8 cellular contexts compared by ENCODE assay signal in genomic region chr4:89307185-89307445, GRCh38. TPM values are rescaled to one million over a fixed set of nuclear protein-coding genes. Genes with fewer than 3 reads are reported as not detected.
A peak's percentile ranks its signal among the peaks of the same experiment; 100 is the strongest.
DNase-seq lines count a peak whose midpoint lies in the region; ATAC-seq, FAIRE-seq and TF ChIP-seq lines count a peak whose summit lies in the region.

No MANE protein-coding gene starts in this region.

- H3K4me3 Mint-ChIP-seq in neural progenitor cell, result peak overlapping the region; percentile 87

- dilution Hi-C loops in endothelial cell of umbilical vein (cut with MboI; ENCODE audit: extremely low pct_ligation_motif_present, low sequenced_read_pairs), result no loop called here

- peaks cover 2% of the 10 kb centered on the region for H3K9me3 Mint-ChIP-seq in neural progenitor cell

- H3K27ac ChIP-seq in BLaER1 treated with 17β-estradiol and CSF1 and Interleukin-3, amounts not matched to agents 10 nM and 100 nM, result peak overlapping the region; percentile 54 to 80 (median 74); a peak in 20 of 22 replicates
- peak overlapping the region; percentile 58 for H3K27ac ChIP-seq in OCI-LY1 (ENCODE audit: low read depth, low read length, poor library complexity, severe bottlenecking)
- H3K27ac ChIP-seq in endothelial cell of umbilical vein (ENCODE audit: insufficient read depth, low read depth, low read length), result no peak overlapping the region
- H3K27ac ChIP-seq in neural progenitor cell, result no peak overlapping the region

- ATAC-seq in GM18511 (IDR thresholded peaks at IDR 0.05; ENCODE audit: unreplicated experiment) (no peak), GM21390 (IDR thresholded peaks at IDR 0.05; ENCODE audit: unreplicated experiment) (no peak)

- peaks cover 12% of the 10 kb centered on the region for H3K4me1 Mint-ChIP-seq in neural progenitor cell

- no peaks in the 10 kb centered on the region for H3K9me2 ChIP-seq in OCI-LY1 (ENCODE audit: low read depth, low read length)

- no TSS peak for BruUV-seq in endothelial cell of umbilical vein (replicated peaks; lab: Mats Ljungman, UMichigan)

- no peak for FAIRE-seq in endothelial cell of umbilical vein (lab: Jason Lieb, UNC)

- TF ChIP-seq POLR2A in endothelial cell of umbilical vein (IDR thresholded peaks at IDR 0.05; ENCODE audit: low read depth, low read length), result no peak

- no peak for TF ChIP-seq CTCF in OCI-LY1 (IDR thresholded peaks at IDR 0.05; ENCODE audit: low read length)
- no peak for TF ChIP-seq CTCF in endothelial cell of umbilical vein (IDR thresholded peaks at IDR 0.05; ENCODE audit: extremely low read depth in 1 of 2, insufficient read depth in 1 of 2, low read depth in 1 of 2, low read length in 2 of 2)
- TF ChIP-seq CTCF in neural progenitor cell (IDR thresholded peaks at IDR 0.05), result no peak
- TF ChIP-seq CTCF in GM10266 (IDR thresholded peaks at IDR 0.05; ENCODE audit: control insufficient read depth, insufficient read depth, low read depth, missing control alignments), result no peak

- POLR2A ChIA-PET in endothelial cell of umbilical vein (lab: Charles Lee), result no interaction called here

- peaks cover 13% of the 10 kb centered on the region for H3K27me3 Mint-ChIP-seq in neural progenitor cell (ENCODE audit: insufficient read depth, low read depth)

- H3K4me3 ChIP-seq in BLaER1 treated with 17β-estradiol and CSF1 and Interleukin-3, amounts not matched to agents 10 nM and 100 nM, result peak overlapping the region; percentile 80 to 99 (median 86)
- H3K4me3 ChIP-seq in OCI-LY1 (ENCODE audit: low read depth, low read length, poor library complexity, severe bottlenecking) (peak overlapping the region; percentile 75), endothelial cell of umbilical vein (replicated peaks in 1 of 3; ENCODE audit: insufficient read depth in 1 of 3, low read depth in 1 of 3, low read length in 3 of 3) (peak overlapping the region; percentile 48 to 73 (median 50)), neural progenitor cell (peak overlapping the region; percentile 88)

- peak overlapping the region; percentile 79 to 98 (median 91) for H3K4me2 ChIP-seq in BLaER1 treated with 17β-estradiol and CSF1 and Interleukin-3, amounts not matched to agents 10 nM and 100 nM
- H3K4me2 ChIP-seq in OCI-LY1 (ENCODE audit: low read length), result peak overlapping the region; percentile 74
- peak overlapping the region; percentile 84 for H3K4me2 ChIP-seq in endothelial cell of umbilical vein (ENCODE audit: insufficient read depth, low read length)
- H3K4me2 ChIP-seq in neural progenitor cell, result peak overlapping the region; percentile 79

- CTCF ChIA-PET in endothelial cell of umbilical vein (lab: Charles Lee), result interaction anchor here (1.3 to 2.6 kb wide), 5 partner anchors 10 to 128 kb away, joined by 3 to 8 read pairs (median 4); no protein-coding TSS in a partner anchor

- H4K20me1 ChIP-seq in BLaER1 treated with 17β-estradiol and CSF1 and Interleukin-3, amounts not matched to agents 10 nM and 100 nM, result no peaks in the 10 kb centered on the region
- H4K20me1 ChIP-seq in OCI-LY1 (ENCODE audit: insufficient read depth, low read length) (no peaks in the 10 kb centered on the region), endothelial cell of umbilical vein (replicated peaks; ENCODE audit: control insufficient read depth, extremely low read depth, insufficient read depth, low read length) (no peaks in the 10 kb centered on the region), neural progenitor cell (ENCODE audit: low read depth) (no peaks in the 10 kb centered on the region)

- peaks cover 33 to 59% (median 53%) of the 10 kb centered on the region in 10 experiments for H3K4me1 ChIP-seq in BLaER1 treated with 17β-estradiol and CSF1 and Interleukin-3, amounts not matched to agents 10 nM and 100 nM
- H3K4me1 ChIP-seq in OCI-LY1 (ENCODE audit: insufficient read depth, low read length, severe bottlenecking), result peaks cover 43% of the 10 kb centered on the region
- H3K4me1 ChIP-seq in endothelial cell of umbilical vein (ENCODE audit: control insufficient read depth, extremely low read depth, insufficient read depth, low read length), result peaks cover 9% of the 10 kb centered on the region
- no peaks in the 10 kb centered on the region for H3K4me1 ChIP-seq in neural progenitor cell

- H2AFZ ChIP-seq in OCI-LY1 (ENCODE audit: low read length), result no peak overlapping the region
- peak overlapping the region; percentile 95 for H2AFZ ChIP-seq in endothelial cell of umbilical vein (ENCODE audit: low read depth, low read length)
- peak overlapping the region; percentile 98 for H2AFZ ChIP-seq in neural progenitor cell (replicated peaks)

- H3K27ac Mint-ChIP-seq in neural progenitor cell, result no peak overlapping the region

- H3K79me2 ChIP-seq in OCI-LY1 (ENCODE audit: insufficient read depth, low read length) (peaks cover 23% of the 10 kb centered on the region), endothelial cell of umbilical vein (ENCODE audit: control insufficient read depth, insufficient read depth, low read length) (no peaks in the 10 kb centered on the region), neural progenitor cell (ENCODE audit: low read depth) (no peaks in the 10 kb centered on the region)

- no peaks in the 10 kb centered on the region for H3K9me3 ChIP-seq in BLaER1 treated with 17β-estradiol and CSF1 and Interleukin-3, amounts not matched to agents 10 nM and 100 nM (replicated peaks in 1 of 11)
- no peaks in the 10 kb centered on the region for H3K9me3 ChIP-seq in OCI-LY1 (ENCODE audit: low read length)
- H3K9me3 ChIP-seq in endothelial cell of umbilical vein (replicated peaks; ENCODE audit: control insufficient read depth, insufficient read depth, low read length), result no peaks in the 10 kb centered on the region
- no peaks in the 10 kb centered on the region for H3K9me3 ChIP-seq in neural progenitor cell (ENCODE audit: low read depth)

- no peaks in the 10 kb centered on the region for H3K36me3 Mint-ChIP-seq in neural progenitor cell

- H3K36me3 ChIP-seq in BLaER1 treated with 17β-estradiol and CSF1 and Interleukin-3, amounts not matched to agents 10 nM and 100 nM, result no peaks in the 10 kb centered on the region
- H3K36me3 ChIP-seq in OCI-LY1 (ENCODE audit: insufficient read depth, low read length) (no peaks in the 10 kb centered on the region), endothelial cell of umbilical vein (ENCODE audit: control insufficient read depth in 2 of 2, extremely low read depth in 1 of 2, insufficient read depth in 2 of 2, low read length in 2 of 2) (no peaks in the 10 kb centered on the region), neural progenitor cell (no peaks in the 10 kb centered on the region)

- H3F3A ChIP-seq in OCI-LY1 (ENCODE audit: insufficient read depth, low read length) (no peaks in the 10 kb centered on the region), neural progenitor cell (ENCODE audit: low read depth) (no peaks in the 10 kb centered on the region)

- H3K9me1 ChIP-seq in endothelial cell of umbilical vein (replicated peaks; ENCODE audit: control insufficient read depth, extremely low read depth, insufficient read depth, low read length), result no peaks in the 10 kb centered on the region

- intact Hi-C loops in endothelial cell of umbilical vein (cut with micrococcal nuclease), result loop anchor here (1.0 kb wide), 1 partner anchor 127 kb away; no protein-coding TSS in a partner anchor

- DNase-seq in endothelial cell of umbilical vein (ENCODE audit: low read depth, low spot score) (no peak), neural progenitor cell (ENCODE audit: low spot score) (no peak), GM10266 (ENCODE audit: extremely low spot score) (no peak), GF-D8 (lab: John Stamatoyannopoulos, UW) (no peak)

- H3K27me3 ChIP-seq in BLaER1 treated with 17β-estradiol and CSF1 and Interleukin-3, amounts not matched to agents 10 nM and 100 nM, result peaks cover 0 to 23% (median 14%) of the 10 kb centered on the region in 11 experiments; a peak in 7 of 22 replicates
- H3K27me3 ChIP-seq in OCI-LY1 (ENCODE audit: insufficient read depth, low read length), result no peaks in the 10 kb centered on the region
- no peaks in the 10 kb centered on the region for H3K27me3 ChIP-seq in endothelial cell of umbilical vein (ENCODE audit: control insufficient read depth in 2 of 2, insufficient read depth in 2 of 2, low read length in 2 of 2)
- H3K27me3 ChIP-seq in neural progenitor cell, result peaks cover 38% of the 10 kb centered on the region

- peak overlapping the region; percentile 72 to 90 (median 82) for H3K9ac ChIP-seq in BLaER1 treated with 17β-estradiol and CSF1 and Interleukin-3, amounts not matched to agents 10 nM and 100 nM
- H3K9ac ChIP-seq in OCI-LY1 (ENCODE audit: low read length) (peak overlapping the region; percentile 62; the same call in 1 of the 2 replicates), endothelial cell of umbilical vein (replicated peaks; ENCODE audit: extremely low read depth, insufficient read depth, low read length) (peak overlapping the region; percentile 47), neural progenitor cell (no peak overlapping the region)

TF ChIP-seq in endothelial cell of umbilical vein, 7 proteins besides CTCF, POLR2A, EP300 and RAD21:
- TF ChIP-seq MYC (IDR thresholded peaks at IDR 0.05; ENCODE audit: low read depth, low read length), result no peak
- no peak for TF ChIP-seq MAX (IDR thresholded peaks at IDR 0.05; ENCODE audit: insufficient read depth, insufficient read length)
- TF ChIP-seq GATA2 (IDR thresholded peaks at IDR 0.05; ENCODE audit: insufficient read depth, insufficient read length, low read depth, low read length), result no peak
- no peak for TF ChIP-seq EZH2 (IDR thresholded peaks at IDR 0.05; ENCODE audit: borderline replicate concordance, low read depth, low read length, severe bottlenecking)
- TF ChIP-seq POLR2AphosphoS5 (IDR thresholded peaks at IDR 0.05; ENCODE audit: insufficient read depth, low read depth, low read length), result no peak
- no peak for TF ChIP-seq FOS (IDR thresholded peaks at IDR 0.05; ENCODE audit: borderline replicate concordance, insufficient read depth, low read length)
- TF ChIP-seq JUN (IDR thresholded peaks at IDR 0.05; ENCODE audit: borderline replicate concordance, insufficient read depth, insufficient read length, low read depth), result no peak

RNA-seq across cellular contexts. Expression of gene GPRIN3, which starts 0.5 kb away (rescaled TPM):
- total RNA-seq in endothelial cell of umbilical vein, result 2.2 and 2.4 TPM in 2 replicates
- 0.16 and 0.17 TPM in 2 replicates for polyA plus RNA-seq in endothelial cell of umbilical vein
- 0.18 and 0.22 TPM in 2 replicates for polyA plus RNA-seq in endothelial cell of umbilical vein (2011; cell fraction: cytosol; rRNA removed)
- 0.56 and 0.70 TPM in 2 replicates for polyA plus RNA-seq in endothelial cell of umbilical vein (2011; cell fraction: nucleus; rRNA removed)
- polyA plus RNA-seq in endothelial cell of umbilical vein (2012), result 0.20 and 0.43 TPM in 2 replicates
- 1.6 and 2.1 TPM in 2 replicates for polyA minus RNA-seq in endothelial cell of umbilical vein
- not detected for polyA minus RNA-seq in endothelial cell of umbilical vein (2011; cell fraction: cytosol; rRNA and poly(A)+ RNA removed)
- 1.5 and 2.6 TPM in 2 replicates for polyA minus RNA-seq in endothelial cell of umbilical vein (2011; cell fraction: nucleus; rRNA and poly(A)+ RNA removed)
- 0.15 TPM in 2 replicates for total RNA-seq in neural progenitor cell (ENCODE audit: low replicate concordance)

Comparison
In these comparisons a context has a peak if more than half of its experiments do, and no peak if none do; other contexts are left out.
1. H3K27ac ChIP-seq: peak in BLaER1 treated with 17β-estradiol and CSF1 and Interleukin-3, amounts not matched to agents 10 nM and 100 nM (11 of 11) and OCI-LY1 (single experiment); none in endothelial cell of umbilical vein (single experiment) and neural progenitor cell (single experiment).
2. Peak in every context shown above with its lines, with median percentiles within 50 percentile points of each other: H3K4me2 ChIP-seq and H3K4me3 ChIP-seq.